1 cellular context compared by ENCODE assay signal in genomic region chr19:1039646-1040475, GRCh38.
TF ChIP-seq lines count a peak whose summit lies in the region.

Gene ABCA7, plus strand, starts transcription at chr19:1040107. Its CDS starts 1,255 bp downstream, at chr19:1041362.

TF ChIP-seq in K562, 482 proteins besides CTCF, POLR2A, EP300 and RAD21 (continued from another document and continues in another):
- peak; percentile 100 for TF ChIP-seq ZFP91 (CRISPR knock-in tag; IDR thresholded peaks at IDR 0.05)
- TF ChIP-seq TRIM28 (IDR thresholded peaks at IDR 0.05), result no peak
- TF ChIP-seq ZC3H11A (IDR thresholded peaks at IDR 0.05; ENCODE audit: low read depth, low read length), result no peak
- TF ChIP-seq GABPB1 (CRISPR knock-in tag; IDR thresholded peaks at IDR 0.05), result peak; percentile 52; the same call in 1 of the 2 replicates
- peak; percentile 30 for TF ChIP-seq SIRT6 (IDR thresholded peaks at IDR 0.05; ENCODE audit: low read depth, low read length)
- no peak for TF ChIP-seq ZBTB8A (IDR thresholded peaks at IDR 0.05; ENCODE audit: partially characterized antibody)
- TF ChIP-seq ZKSCAN1 (IDR thresholded peaks at IDR 0.05; ENCODE audit: low read depth, low read length), result peak; percentile 20; the same call in 1 of the 2 replicates
- no peak for TF ChIP-seq ZNF79 (CRISPR knock-in tag; IDR thresholded peaks at IDR 0.05; ENCODE audit: low read depth)
- peak; percentile 51; the same call in 1 of the 2 replicates for TF ChIP-seq PHF8 (IDR thresholded peaks at IDR 0.05; ENCODE audit: borderline replicate concordance, low read length)
- TF ChIP-seq, protein P1, sequence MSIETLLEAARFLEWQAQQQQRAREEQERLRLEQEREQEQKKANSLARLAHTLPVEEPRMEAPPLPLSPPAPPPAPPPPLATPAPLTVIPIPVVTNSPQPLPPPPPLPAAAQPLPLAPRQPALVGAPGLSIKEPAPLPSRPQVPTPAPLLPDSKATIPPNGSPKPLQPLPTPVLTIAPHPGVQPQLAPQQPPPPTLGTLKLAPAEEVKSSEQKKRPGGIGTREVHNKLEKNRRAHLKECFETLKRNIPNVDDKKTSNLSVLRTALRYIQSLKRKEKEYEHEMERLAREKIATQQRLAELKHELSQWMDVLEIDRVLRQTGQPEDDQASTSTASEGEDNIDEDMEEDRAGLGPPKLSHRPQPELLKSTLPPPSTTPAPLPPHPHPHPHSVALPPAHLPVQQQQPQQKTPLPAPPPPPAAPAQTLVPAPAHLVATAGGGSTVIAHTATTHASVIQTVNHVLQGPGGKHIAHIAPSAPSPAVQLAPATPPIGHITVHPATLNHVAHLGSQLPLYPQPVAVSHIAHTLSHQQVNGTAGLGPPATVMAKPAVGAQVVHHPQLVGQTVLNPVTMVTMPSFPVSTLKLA (conservative IDR thresholded peaks at IDR 0.05), result peak; percentile 71 to 81
- TF ChIP-seq ATF7 (IDR thresholded peaks at IDR 0.05), result peak; percentile 83
- TF ChIP-seq, protein P2, sequence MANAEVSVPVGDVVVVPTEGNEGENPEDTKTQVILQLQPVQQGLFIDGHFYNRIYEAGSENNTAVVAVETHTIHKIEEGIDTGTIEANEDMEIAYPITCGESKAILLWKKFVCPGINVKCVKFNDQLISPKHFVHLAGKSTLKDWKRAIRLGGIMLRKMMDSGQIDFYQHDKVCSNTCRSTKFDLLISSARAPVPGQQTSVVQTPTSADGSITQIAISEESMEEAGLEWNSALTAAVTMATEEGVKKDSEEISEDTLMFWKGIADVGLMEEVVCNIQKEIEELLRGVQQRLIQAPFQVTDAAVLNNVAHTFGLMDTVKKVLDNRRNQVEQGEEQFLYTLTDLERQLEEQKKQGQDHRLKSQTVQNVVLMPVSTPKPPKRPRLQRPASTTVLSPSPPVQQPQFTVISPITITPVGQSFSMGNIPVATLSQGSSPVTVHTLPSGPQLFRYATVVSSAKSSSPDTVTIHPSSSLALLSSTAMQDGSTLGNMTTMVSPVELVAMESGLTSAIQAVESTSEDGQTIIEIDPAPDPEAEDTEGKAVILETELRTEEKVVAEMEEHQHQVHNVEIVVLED (CRISPR knock-in tag; IDR thresholded peaks at IDR 0.05), result peak; percentile 65
- 0 out of 2 replicates have a peak, but pooled peaks have one; percentile 28 for TF ChIP-seq ZNF561 (CRISPR knock-in tag; conservative IDR thresholded peaks at IDR 0.05)
- TF ChIP-seq REST (CRISPR knock-in tag; IDR thresholded peaks at IDR 0.05; ENCODE audit: low read depth), result 0 out of 2 replicates have a peak, but pooled peaks have one; percentile 14
- TF ChIP-seq NCOA4 (IDR thresholded peaks at IDR 0.05; ENCODE audit: partially characterized antibody), result no peak
- no peak for TF ChIP-seq TGIF2 (CRISPR knock-in tag; IDR thresholded peaks at IDR 0.05)
- peak in 1 of 2 experiments; percentile 60; a peak in 1 of 4 replicates for TF ChIP-seq NONO (IDR thresholded peaks at IDR 0.05; ENCODE audit: low read depth in 2 of 2, low read length in 1 of 2)
- TF ChIP-seq ZNF224 (CRISPR knock-in tag; IDR thresholded peaks at IDR 0.05), result no peak
- TF ChIP-seq, protein P3, sequence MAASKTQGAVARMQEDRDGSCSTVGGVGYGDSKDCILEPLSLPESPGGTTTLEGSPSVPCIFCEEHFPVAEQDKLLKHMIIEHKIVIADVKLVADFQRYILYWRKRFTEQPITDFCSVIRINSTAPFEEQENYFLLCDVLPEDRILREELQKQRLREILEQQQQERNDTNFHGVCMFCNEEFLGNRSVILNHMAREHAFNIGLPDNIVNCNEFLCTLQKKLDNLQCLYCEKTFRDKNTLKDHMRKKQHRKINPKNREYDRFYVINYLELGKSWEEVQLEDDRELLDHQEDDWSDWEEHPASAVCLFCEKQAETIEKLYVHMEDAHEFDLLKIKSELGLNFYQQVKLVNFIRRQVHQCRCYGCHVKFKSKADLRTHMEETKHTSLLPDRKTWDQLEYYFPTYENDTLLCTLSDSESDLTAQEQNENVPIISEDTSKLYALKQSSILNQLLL (CRISPR knock-in tag; IDR thresholded peaks at IDR 0.05; ENCODE audit: borderline replicate concordance), result no peak
- TF ChIP-seq HMG20B (CRISPR knock-in tag; IDR thresholded peaks at IDR 0.05), result no peak
- TF ChIP-seq XRCC5 (IDR thresholded peaks at IDR 0.05; ENCODE audit: low read depth, low read length), result peak; percentile 58
- no peak for TF ChIP-seq ZNF184 (CRISPR knock-in tag; IDR thresholded peaks at IDR 0.05)
- TF ChIP-seq SAFB (IDR thresholded peaks at IDR 0.05; ENCODE audit: borderline replicate concordance, low read depth, low read length), result no peak
- TF ChIP-seq, protein P4, sequence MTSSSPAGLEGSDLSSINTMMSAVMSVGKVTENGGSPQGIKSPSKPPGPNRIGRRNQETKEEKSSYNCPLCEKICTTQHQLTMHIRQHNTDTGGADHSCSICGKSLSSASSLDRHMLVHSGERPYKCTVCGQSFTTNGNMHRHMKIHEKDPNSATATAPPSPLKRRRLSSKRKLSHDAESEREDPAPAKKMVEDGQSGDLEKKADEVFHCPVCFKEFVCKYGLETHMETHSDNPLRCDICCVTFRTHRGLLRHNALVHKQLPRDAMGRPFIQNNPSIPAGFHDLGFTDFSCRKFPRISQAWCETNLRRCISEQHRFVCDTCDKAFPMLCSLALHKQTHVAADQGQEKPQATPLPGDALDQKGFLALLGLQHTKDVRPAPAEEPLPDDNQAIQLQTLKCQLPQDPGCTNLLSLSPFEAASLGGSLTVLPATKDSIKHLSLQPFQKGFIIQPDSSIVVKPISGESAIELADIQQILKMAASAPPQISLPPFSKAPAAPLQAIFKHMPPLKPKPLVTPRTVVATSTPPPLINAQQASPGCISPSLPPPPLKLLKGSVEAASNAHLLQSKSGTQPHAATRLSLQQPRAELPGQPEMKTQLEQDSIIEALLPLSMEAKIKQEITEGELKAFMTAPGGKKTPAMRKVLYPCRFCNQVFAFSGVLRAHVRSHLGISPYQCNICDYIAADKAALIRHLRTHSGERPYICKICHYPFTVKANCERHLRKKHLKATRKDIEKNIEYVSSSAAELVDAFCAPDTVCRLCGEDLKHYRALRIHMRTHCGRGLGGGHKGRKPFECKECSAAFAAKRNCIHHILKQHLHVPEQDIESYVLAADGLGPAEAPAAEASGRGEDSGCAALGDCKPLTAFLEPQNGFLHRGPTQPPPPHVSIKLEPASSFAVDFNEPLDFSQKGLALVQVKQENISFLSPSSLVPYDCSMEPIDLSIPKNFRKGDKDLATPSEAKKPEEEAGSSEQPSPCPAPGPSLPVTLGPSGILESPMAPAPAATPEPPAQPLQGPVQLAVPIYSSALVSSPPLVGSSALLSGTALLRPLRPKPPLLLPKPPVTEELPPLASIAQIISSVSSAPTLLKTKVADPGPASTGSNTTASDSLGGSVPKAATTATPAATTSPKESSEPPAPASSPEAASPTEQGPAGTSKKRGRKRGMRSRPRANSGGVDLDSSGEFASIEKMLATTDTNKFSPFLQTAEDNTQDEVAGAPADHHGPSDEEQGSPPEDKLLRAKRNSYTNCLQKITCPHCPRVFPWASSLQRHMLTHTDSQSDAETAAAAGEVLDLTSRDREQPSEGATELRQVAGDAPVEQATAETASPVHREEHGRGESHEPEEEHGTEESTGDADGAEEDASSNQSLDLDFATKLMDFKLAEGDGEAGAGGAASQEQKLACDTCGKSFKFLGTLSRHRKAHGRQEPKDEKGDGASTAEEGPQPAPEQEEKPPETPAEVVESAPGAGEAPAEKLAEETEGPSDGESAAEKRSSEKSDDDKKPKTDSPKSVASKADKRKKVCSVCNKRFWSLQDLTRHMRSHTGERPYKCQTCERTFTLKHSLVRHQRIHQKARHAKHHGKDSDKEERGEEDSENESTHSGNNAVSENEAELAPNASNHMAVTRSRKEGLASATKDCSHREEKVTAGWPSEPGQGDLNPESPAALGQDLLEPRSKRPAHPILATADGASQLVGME (CRISPR knock-in tag; IDR thresholded peaks at IDR 0.05), result no peak
- TF ChIP-seq SMARCA4 (IDR thresholded peaks at IDR 0.05), result no peak
- no peak for TF ChIP-seq PTTG1 (tag; IDR thresholded peaks at IDR 0.05; ENCODE audit: low read depth)
- TF ChIP-seq, protein P5, sequence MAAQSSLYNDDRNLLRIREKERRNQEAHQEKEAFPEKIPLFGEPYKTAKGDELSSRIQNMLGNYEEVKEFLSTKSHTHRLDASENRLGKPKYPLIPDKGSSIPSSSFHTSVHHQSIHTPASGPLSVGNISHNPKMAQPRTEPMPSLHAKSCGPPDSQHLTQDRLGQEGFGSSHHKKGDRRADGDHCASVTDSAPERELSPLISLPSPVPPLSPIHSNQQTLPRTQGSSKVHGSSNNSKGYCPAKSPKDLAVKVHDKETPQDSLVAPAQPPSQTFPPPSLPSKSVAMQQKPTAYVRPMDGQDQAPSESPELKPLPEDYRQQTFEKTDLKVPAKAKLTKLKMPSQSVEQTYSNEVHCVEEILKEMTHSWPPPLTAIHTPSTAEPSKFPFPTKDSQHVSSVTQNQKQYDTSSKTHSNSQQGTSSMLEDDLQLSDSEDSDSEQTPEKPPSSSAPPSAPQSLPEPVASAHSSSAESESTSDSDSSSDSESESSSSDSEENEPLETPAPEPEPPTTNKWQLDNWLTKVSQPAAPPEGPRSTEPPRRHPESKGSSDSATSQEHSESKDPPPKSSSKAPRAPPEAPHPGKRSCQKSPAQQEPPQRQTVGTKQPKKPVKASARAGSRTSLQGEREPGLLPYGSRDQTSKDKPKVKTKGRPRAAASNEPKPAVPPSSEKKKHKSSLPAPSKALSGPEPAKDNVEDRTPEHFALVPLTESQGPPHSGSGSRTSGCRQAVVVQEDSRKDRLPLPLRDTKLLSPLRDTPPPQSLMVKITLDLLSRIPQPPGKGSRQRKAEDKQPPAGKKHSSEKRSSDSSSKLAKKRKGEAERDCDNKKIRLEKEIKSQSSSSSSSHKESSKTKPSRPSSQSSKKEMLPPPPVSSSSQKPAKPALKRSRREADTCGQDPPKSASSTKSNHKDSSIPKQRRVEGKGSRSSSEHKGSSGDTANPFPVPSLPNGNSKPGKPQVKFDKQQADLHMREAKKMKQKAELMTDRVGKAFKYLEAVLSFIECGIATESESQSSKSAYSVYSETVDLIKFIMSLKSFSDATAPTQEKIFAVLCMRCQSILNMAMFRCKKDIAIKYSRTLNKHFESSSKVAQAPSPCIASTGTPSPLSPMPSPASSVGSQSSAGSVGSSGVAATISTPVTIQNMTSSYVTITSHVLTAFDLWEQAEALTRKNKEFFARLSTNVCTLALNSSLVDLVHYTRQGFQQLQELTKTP (IDR thresholded peaks at IDR 0.05; ENCODE audit: low read depth in 1 of 2, partially characterized antibody in 2 of 2), result no peak
- TF ChIP-seq RB1 (IDR thresholded peaks at IDR 0.05; ENCODE audit: low read depth), result peak; percentile 92; the same call in 1 of the 2 replicates
- TF ChIP-seq, protein P6, sequence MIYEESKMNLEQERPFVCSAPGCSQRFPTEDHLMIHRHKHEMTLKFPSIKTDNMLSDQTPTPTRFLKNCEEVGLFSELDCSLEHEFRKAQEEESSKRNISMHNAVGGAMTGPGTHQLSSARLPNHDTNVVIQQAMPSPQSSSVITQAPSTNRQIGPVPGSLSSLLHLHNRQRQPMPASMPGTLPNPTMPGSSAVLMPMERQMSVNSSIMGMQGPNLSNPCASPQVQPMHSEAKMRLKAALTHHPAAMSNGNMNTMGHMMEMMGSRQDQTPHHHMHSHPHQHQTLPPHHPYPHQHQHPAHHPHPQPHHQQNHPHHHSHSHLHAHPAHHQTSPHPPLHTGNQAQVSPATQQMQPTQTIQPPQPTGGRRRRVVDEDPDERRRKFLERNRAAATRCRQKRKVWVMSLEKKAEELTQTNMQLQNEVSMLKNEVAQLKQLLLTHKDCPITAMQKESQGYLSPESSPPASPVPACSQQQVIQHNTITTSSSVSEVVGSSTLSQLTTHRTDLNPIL (CRISPR knock-in tag; IDR thresholded peaks at IDR 0.05), result no peak
- TF ChIP-seq FOXM1 (IDR thresholded peaks at IDR 0.05; ENCODE audit: low read depth), result peak; percentile 48; the same call in 1 of the 2 replicates
- TF ChIP-seq FOXM1 (CRISPR knock-in tag; IDR thresholded peaks at IDR 0.05; ENCODE audit: low read depth), result no peak
- TF ChIP-seq SRSF1 (IDR thresholded peaks at IDR 0.05; ENCODE audit: low read depth, low read length), result no peak
- TF ChIP-seq, protein P7, sequence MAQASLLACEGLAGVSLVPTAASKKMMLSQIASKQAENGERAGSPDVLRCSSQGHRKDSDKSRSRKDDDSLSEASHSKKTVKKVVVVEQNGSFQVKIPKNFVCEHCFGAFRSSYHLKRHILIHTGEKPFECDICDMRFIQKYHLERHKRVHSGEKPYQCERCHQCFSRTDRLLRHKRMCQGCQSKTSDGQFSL (CRISPR knock-in tag; IDR thresholded peaks at IDR 0.05), result no peak
- TF ChIP-seq, protein P7 (tag; IDR thresholded peaks at IDR 0.05), result no peak
- peak; percentile 87 for TF ChIP-seq CREM (IDR thresholded peaks at IDR 0.05; ENCODE audit: low read depth)
